Comparison of ENCODE assay signal across 29 cellular contexts in genomic region chr10:472241-472910, GRCh38.
"Had no signal": no experiment of that assay in that cellular context is flagged by ENCODE, and none has a peak within 500 bp of the region (broad histone marks: within the 10 kb centered on the region; RNA-seq: fewer than 3 reads in every experiment).

No MANE protein-coding gene starts in this region.

- H2AFZ ChIP-seq: hepatocyte had no signal

- DNase-seq: activated B cell treated with CpG ODN at 0.5 μM for 24 hours; activated CD4-positive, alpha-beta T cell treated with anti-CD3 and anti-CD28 coated beads for 4 hours; activated CD4-positive, alpha-beta T cell treated with anti-CD3 and anti-CD28 coated beads, Interleukin-2, amount 50 U/mL, for 4 hours; activated CD8-positive, alpha-beta memory T cell treated with anti-CD3 and anti-CD28 coated beads, Interleukin-2, amount 50 U/mL, for 48 hours; activated naive CD8-positive, alpha-beta T cell treated with anti-CD3 and anti-CD28 coated beads, Interleukin-2, amount 50 U/mL, for 24 hours; activated T-cell treated with anti-CD3 and anti-CD28 coated beads, Interleukin-2, amount 50 U/mL, for 4 hours; amygdala; dermis blood vessel endothelial cell; effector CD4-positive, alpha-beta T cell; left ventricle myocardium superior; naive B cell; nephron progenitor cell; pancreas; retina; stimulated activated CD4-positive, alpha-beta T cell treated with anti-CD3 and anti-CD28 coated beads, Interleukin-12 subunit alpha, Interleukin-12 subunit beta, amount 100 ng/mL, for 4 hours; stimulated activated CD4-positive, alpha-beta T cell treated with anti-CD3 and anti-CD28 coated beads, Interleukin-4, amount 100 ng/mL, for 1 hour; T-helper 1 cell; upper lobe of left lung had no signal

- H3K27me3 Mint-ChIP-seq: activated naive CD4-positive, alpha-beta T cell treated with anti-CD3 and anti-CD28 coated beads, Interleukin-2, amount 50 U/mL, for 24 hours; activated T-helper 17 cell treated with anti-CD3 and anti-CD28 coated beads, Interleukin-2, amount 50 U/mL, for 72 hours; central memory CD8-positive, alpha-beta T cell; stimulated activated naive CD8-positive, alpha-beta T cell treated with anti-CD3 and anti-CD28 coated beads, Interleukin-15, Interleukin-2, amounts not matched to agents 100 ng/mL and 50 ng/mL, for 24 hours had no signal

- H3K27ac ChIP-seq: breast epithelium, epithelial cell of prostate, hepatocyte, pancreas, prostate gland, skin epidermis, thoracic aorta, upper lobe of left lung had no signal

- H3K27me3 ChIP-seq: breast epithelium, hepatocyte, pancreas, upper lobe of left lung had no signal

- H3K4me3 Mint-ChIP-seq: activated B cell treated with CpG ODN at 0.5 μM for 24 hours; activated naive CD4-positive, alpha-beta T cell treated with anti-CD3 and anti-CD28 coated beads, Interleukin-2, amount 50 U/mL, for 24 hours; activated naive CD8-positive, alpha-beta T cell treated with anti-CD3 and anti-CD28 coated beads, Interleukin-2, amount 50 U/mL, for 24 hours; activated T-cell treated with anti-CD3 and anti-CD28 coated beads, Interleukin-2, amount 50 U/mL, for 4 hours; activated T-helper 17 cell treated with anti-CD3 and anti-CD28 coated beads, Interleukin-2, amount 50 U/mL, for 72 hours; central memory CD8-positive, alpha-beta T cell; naive B cell; nephron progenitor cell; stimulated activated naive CD8-positive, alpha-beta T cell treated with anti-CD3 and anti-CD28 coated beads, Interleukin-15, Interleukin-2, amounts not matched to agents 100 ng/mL and 50 ng/mL, for 24 hours; T-helper 2 cell treated with Interferon-gamma antibody and Interleukin-4, amounts not matched to agents 5 μg/mL and 100 μg/mL, for 36 hours had no signal

- H3K4me1 ChIP-seq: breast epithelium, pancreas, prostate gland, upper lobe of left lung had no signal

- H3K4me3 ChIP-seq: breast epithelium, hepatocyte, pancreas, prostate gland, skin epidermis, thoracic aorta, upper lobe of left lung had no signal

- H3K79me2 ChIP-seq: hepatocyte had no signal

- H3K9me3 Mint-ChIP-seq: activated B cell treated with CpG ODN at 0.5 μM for 24 hours had no signal

- H3K27ac Mint-ChIP-seq: activated B cell treated with CpG ODN at 0.5 μM for 24 hours; activated naive CD4-positive, alpha-beta T cell treated with anti-CD3 and anti-CD28 coated beads, Interleukin-2, amount 50 U/mL, for 24 hours; activated naive CD8-positive, alpha-beta T cell treated with anti-CD3 and anti-CD28 coated beads, Interleukin-2, amount 50 U/mL, for 24 hours; activated T-helper 17 cell treated with anti-CD3 and anti-CD28 coated beads, Interleukin-2, amount 50 U/mL, for 72 hours; naive B cell; nephron progenitor cell; stimulated activated naive CD8-positive, alpha-beta T cell treated with anti-CD3 and anti-CD28 coated beads, Interleukin-15, Interleukin-2, amounts not matched to agents 100 ng/mL and 50 ng/mL, for 24 hours; T-helper 2 cell treated with Interferon-gamma antibody and Interleukin-4, amounts not matched to agents 5 μg/mL and 100 μg/mL, for 36 hours had no signal

- H3K36me3 ChIP-seq: breast epithelium, prostate gland had no signal

- H3K4me2 ChIP-seq: hepatocyte had no signal

- H3K9me3 ChIP-seq: breast epithelium, pancreas, prostate gland, thoracic aorta, upper lobe of left lung had no signal
